ENCODE assay signal across 11 cellular contexts in the genomic region with DNA sequence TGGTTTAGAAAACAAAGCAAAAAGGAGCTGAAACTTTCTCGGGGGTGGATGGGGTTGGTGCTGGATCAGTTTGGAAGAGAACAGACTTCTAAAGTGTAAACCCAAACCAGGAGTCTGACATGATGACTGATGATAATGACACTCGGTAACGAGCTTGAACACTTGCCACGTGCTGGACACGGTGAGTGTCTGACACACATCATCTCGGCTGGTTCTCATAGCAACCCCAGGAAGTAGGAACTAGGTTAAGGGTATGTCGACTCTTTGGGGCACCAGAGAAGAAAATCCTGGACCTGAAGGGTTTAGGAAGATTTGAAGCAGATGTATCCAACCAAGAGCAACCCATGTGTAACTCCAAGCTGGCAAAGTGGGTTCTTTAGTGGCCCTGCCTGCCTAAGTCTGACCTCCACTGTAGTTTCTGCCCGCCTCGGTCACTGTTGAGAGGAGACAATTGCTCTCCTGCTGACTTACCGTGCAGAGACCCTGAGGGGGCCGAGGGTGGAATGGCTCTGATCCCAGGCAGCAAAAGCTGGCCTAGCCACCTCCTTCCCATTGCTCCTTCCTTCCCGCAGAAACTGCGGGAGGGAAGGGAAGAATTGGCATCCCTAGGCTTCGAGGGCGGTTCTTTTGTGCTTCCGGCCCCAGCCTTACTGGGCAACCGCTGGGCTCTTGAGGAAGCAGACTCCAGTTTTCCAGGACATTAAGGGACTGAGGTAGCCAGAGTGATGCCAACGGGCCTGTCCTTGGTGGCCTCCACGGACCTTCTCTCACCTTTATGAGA.
DNase-seq lines count a peak whose midpoint lies in the region; ATAC-seq and TF ChIP-seq lines count a peak whose summit lies in the region.
"Had no signal": no experiment of that assay in that cellular context is flagged by ENCODE, and none has a peak within 500 bp of the region (broad histone marks: within the 10 kb centered on the region; RNA-seq: fewer than 3 reads in every experiment).

No MANE protein-coding gene starts in this region.

- H3K9me3 Mint-ChIP-seq in activated CD8-positive, alpha-beta memory T cell treated with anti-CD3 and anti-CD28 coated beads, Interleukin-2, amount 10 ng/mL, durations not matched to agents 7 days and 5 days (ENCODE audit: low read depth) = no peaks in the 10 kb centered on the region
- H3K9me3 Mint-ChIP-seq: neural crest cell had no signal

- no peak for TF ChIP-seq CTCF in right lobe of liver (IDR thresholded peaks at IDR 0.05)
- no peak for TF ChIP-seq CTCF in left ventricle myocardium inferior (IDR thresholded peaks at IDR 0.05; ENCODE audit: borderline replicate concordance)

- H3K36me3 ChIP-seq in right lobe of liver (no peaks in the 10 kb centered on the region), stomach smooth muscle (ENCODE audit: control insufficient read depth in 2 of 2, insufficient read depth in 2 of 2, low read length in 2 of 2) (no peaks in the 10 kb centered on the region), left ventricle myocardium inferior (no peaks in the 10 kb centered on the region)
- H3K36me3 ChIP-seq: brain microvascular endothelial cell had no signal

- CTCF ChIA-PET in activated CD8-positive, alpha-beta memory T cell treated with anti-CD3 and anti-CD28 coated beads, Interleukin-2, amount 10 ng/mL, durations not matched to agents 7 days and 5 days (lab: Charles Lee) = interaction anchor here (0.8 to 1.7 kb wide), 4 partner anchors 8 to 111 kb away, joined by 3 to 6 read pairs (median 3); no protein-coding TSS in a partner anchor

- H3K4me3 ChIP-seq in right lobe of liver (no peak overlapping the region), stomach smooth muscle (ENCODE audit: low read length in 2 of 2) (no peak overlapping the region), left ventricle myocardium inferior (no peak overlapping the region)

- no peaks in the 10 kb centered on the region for H3K27me3 Mint-ChIP-seq in activated CD8-positive, alpha-beta memory T cell treated with anti-CD3 and anti-CD28 coated beads, Interleukin-2, amount 10 ng/mL, durations not matched to agents 7 days and 5 days

- TF ChIP-seq POLR2A in right lobe of liver (IDR thresholded peaks at IDR 0.05) = no peak

- H3K9ac ChIP-seq in stomach smooth muscle (ENCODE audit: low read length in 2 of 2) = no peak overlapping the region

- H3K4me1 ChIP-seq in right lobe of liver (peaks cover 0 to 83% (median 40%) of the 10 kb centered on the region in 4 donors), stomach smooth muscle (ENCODE audit: control insufficient read depth, insufficient read depth, low read length) (peaks cover 64% of the 10 kb centered on the region), left ventricle myocardium inferior (peaks cover 42% of the 10 kb centered on the region)

- intact Hi-C loops in right lobe of liver (cut with DNase I) (loop anchor here in 1 of 2 donors (10.0 kb wide), 3 partner anchors 102 to 438 kb away; a partner anchor contains a TSS), left ventricle myocardium inferior (cut with micrococcal nuclease) (no loop called here)

- peaks cover 70% of the 10 kb centered on the region for H3K4me1 Mint-ChIP-seq in activated CD8-positive, alpha-beta memory T cell treated with anti-CD3 and anti-CD28 coated beads, Interleukin-2, amount 10 ng/mL, durations not matched to agents 7 days and 5 days

- H3K9me3 ChIP-seq in right lobe of liver (no peaks in the 10 kb centered on the region), stomach smooth muscle (ENCODE audit: control insufficient read depth in 2 of 2, low read length in 2 of 2) (no peaks in the 10 kb centered on the region), left ventricle myocardium inferior (replicated peaks) (no peaks in the 10 kb centered on the region)

- peak overlapping the region; percentile 95 to 99 (median 98) for H3K27ac ChIP-seq in right lobe of liver
- peak overlapping the region; percentile 97 for H3K27ac ChIP-seq in stomach smooth muscle (ENCODE audit: low read length)
- H3K27ac ChIP-seq in left ventricle myocardium inferior (replicated peaks) = no peak overlapping the region

- peaks cover 3% of the 10 kb centered on the region for H3K36me3 Mint-ChIP-seq in activated CD8-positive, alpha-beta memory T cell treated with anti-CD3 and anti-CD28 coated beads, Interleukin-2, amount 10 ng/mL, durations not matched to agents 7 days and 5 days

- DNase-seq in activated CD4-positive, alpha-beta T cell treated with anti-CD3 and anti-CD28 coated beads for 48 hours = peak; percentile 33
- no peak for DNase-seq in activated CD4-positive, alpha-beta T cell treated with anti-CD3 and anti-CD28 coated beads, Interleukin-2, amount 50 U/mL, for 4 hours
- DNase-seq in activated CD8-positive, alpha-beta memory T cell treated with anti-CD3 and anti-CD28 coated beads, Interleukin-2, amount 10 ng/mL, durations not matched to agents 7 days and 5 days = no peak
- DNase-seq in right lobe of liver (peak in 1 of 3 donors; percentile 44), A172 (ENCODE audit: low spot score) (no peak), left ventricle myocardium inferior (no peak)
- DNase-seq: brain microvascular endothelial cell, H7 had no signal

- peak overlapping the region; percentile 76 for H3K27ac Mint-ChIP-seq in activated CD8-positive, alpha-beta memory T cell treated with anti-CD3 and anti-CD28 coated beads, Interleukin-2, amount 10 ng/mL, durations not matched to agents 7 days and 5 days

- WGBS in right lobe of liver (ENCODE audit: insufficient coverage, low coverage, low lambda C conversion rate, missing lambda C conversion rate) = 45% methylated on average over 6 of the region's 19 CpGs

- no peak for ATAC-seq in activated CD8-positive, alpha-beta memory T cell treated with anti-CD3 and anti-CD28 coated beads, Interleukin-2, amount 10 ng/mL, durations not matched to agents 7 days and 5 days
- ATAC-seq in right lobe of liver (no peak), GM18511 (IDR thresholded peaks at IDR 0.05; ENCODE audit: unreplicated experiment) (no peak)

- H3K4me3 Mint-ChIP-seq in activated CD8-positive, alpha-beta memory T cell treated with anti-CD3 and anti-CD28 coated beads, Interleukin-2, amount 10 ng/mL, durations not matched to agents 7 days and 5 days = no peak overlapping the region
- H3K4me3 Mint-ChIP-seq: neural crest cell had no signal

- H3K27me3 ChIP-seq in right lobe of liver (no peaks in the 10 kb centered on the region), stomach smooth muscle (ENCODE audit: control insufficient read depth in 1 of 2, insufficient read depth in 2 of 2, low read length in 2 of 2) (no peaks in the 10 kb centered on the region), left ventricle myocardium inferior (ENCODE audit: low read depth) (no peaks in the 10 kb centered on the region)
- H3K27me3 ChIP-seq: brain microvascular endothelial cell had no signal
